In genomic region chr9:33030285-33030684, GRCh38 we compare ENCODE assay signal across 29 cellular contexts. TPM values are rescaled to one million over a fixed set of nuclear protein-coding genes. Genes with fewer than 3 reads are reported as not detected.
DNase-seq lines count a peak whose midpoint lies in the region; ATAC-seq, FAIRE-seq and TF ChIP-seq lines count a peak whose summit lies in the region.
"Had no signal": no experiment of that assay in that cellular context is flagged by ENCODE, and none has a peak within 500 bp of the region (broad histone marks: within the 10 kb centered on the region; RNA-seq: fewer than 3 reads in every experiment).

No MANE protein-coding gene starts in this region.

- TF ChIP-seq POLR2A in A549 (IDR thresholded peaks at IDR 0.05; ENCODE audit: low read length): no peak

- H3K9me3 ChIP-seq in A549: no peaks in the 10 kb centered on the region
- H3K9me3 ChIP-seq: left lung, prostate gland had no signal

- intact Hi-C loops in CD14-positive monocyte (cut with micrococcal nuclease): no loop called here
- intact Hi-C loops in head of caudate nucleus (cut with DNase I): no loop called here

- H3K36me3 Mint-ChIP-seq in CD14-positive monocyte: peaks cover 66 to 71% of the 10 kb centered on the region in 2 donors
- H3K36me3 Mint-ChIP-seq in activated naive CD8-positive, alpha-beta T cell treated with anti-CD3 and anti-CD28 coated beads for 36 hours: peaks cover 76% of the 10 kb centered on the region
- H3K36me3 Mint-ChIP-seq in naive thymus-derived CD8-positive, alpha-beta T cell: peaks cover 4 to 96% (median 36%) of the 10 kb centered on the region in 3 donors

- POLR2A ChIA-PET in A549 (lab: Yijun Ruan, JAX): no interaction called here
- POLR2A ChIA-PET in naive thymus-derived CD8-positive, alpha-beta T cell (lab: Charles Lee): interaction anchor here (0.8 kb wide), 1 partner anchor 24 kb away, joined by 3 read pairs; no protein-coding TSS in a partner anchor

- TF ChIP-seq CTCF in A549 (IDR thresholded peaks at IDR 0.05) (no peak), CD14-positive monocyte (IDR thresholded peaks at IDR 0.05) (no peak)

- no peak for TF ChIP-seq EP300 in A549 (IDR thresholded peaks at IDR 0.05)

- FAIRE-seq in A549 (lab: Jason Lieb, UNC): no peak
- FAIRE-seq: islet of Langerhans had no signal

- no peak overlapping the region for H3K27ac ChIP-seq in A549

- H3K9me3 Mint-ChIP-seq in CD14-positive monocyte: peaks cover 0 to 3% (median 0%) of the 10 kb centered on the region in 7 donors
- no peaks in the 10 kb centered on the region for H3K9me3 Mint-ChIP-seq in activated naive CD8-positive, alpha-beta T cell treated with anti-CD3 and anti-CD28 coated beads for 36 hours
- H3K9me3 Mint-ChIP-seq in naive thymus-derived CD8-positive, alpha-beta T cell: no peaks in the 10 kb centered on the region
- H3K9me3 Mint-ChIP-seq: activated CD4-positive, alpha-beta T cell treated with anti-CD3 and anti-CD28 coated beads, Interleukin-2, amount 10 ng/mL, durations not matched to agents 7 days and 5 days; dendritic cell treated with granulocyte-macrophage colony-stimulating factor and Interleukin-4, amounts not matched to agents 40 ng/mL and 50 ng/mL, for 4 days; endodermal cell; IgD-negative memory B cell had no signal

- no peak overlapping the region for H3K4me3 Mint-ChIP-seq in CD14-positive monocyte
- peak overlapping the region; percentile 62 for H3K4me3 Mint-ChIP-seq in activated naive CD8-positive, alpha-beta T cell treated with anti-CD3 and anti-CD28 coated beads for 36 hours
- peak overlapping the region in 3 of 10 donors; percentile 21 to 34 (median 22) for H3K4me3 Mint-ChIP-seq in naive thymus-derived CD8-positive, alpha-beta T cell
- H3K4me3 Mint-ChIP-seq: dendritic cell treated with granulocyte-macrophage colony-stimulating factor and Interleukin-4, amounts not matched to agents 40 ng/mL and 50 ng/mL, for 4 days; endodermal cell had no signal

- H3K4me1 Mint-ChIP-seq in CD14-positive monocyte: peaks cover 42% of the 10 kb centered on the region
- peaks cover 58% of the 10 kb centered on the region for H3K4me1 Mint-ChIP-seq in activated naive CD8-positive, alpha-beta T cell treated with anti-CD3 and anti-CD28 coated beads for 36 hours
- peaks cover 28 to 72% (median 68%) of the 10 kb centered on the region in 4 donors for H3K4me1 Mint-ChIP-seq in naive thymus-derived CD8-positive, alpha-beta T cell

- CTCF ChIA-PET in A549 (lab: Yijun Ruan, JAX): interaction anchor here (0.8 to 7.1 kb wide), 2 partner anchors 11 to 651 kb away, joined by 3 to 59 read pairs; no protein-coding TSS in a partner anchor

- no peak for DNase-seq in A549 (ENCODE audit: low read depth in 1 of 2, low spot score in 1 of 2)
- no peak for DNase-seq in CD14-positive monocyte (ENCODE audit: low spot score)
- no peak for DNase-seq in activated naive CD8-positive, alpha-beta T cell treated with anti-CD3 and anti-CD28 coated beads for 36 hours
- no peak for DNase-seq in naive thymus-derived CD8-positive, alpha-beta T cell
- no peak for DNase-seq in head of caudate nucleus
- no peak for DNase-seq in iPS-NIHi11 (ENCODE audit: low spot score)
- DNase-seq: activated CD4-positive, alpha-beta T cell treated with anti-CD3 and anti-CD28 coated beads, Interleukin-2, amount 10 ng/mL, durations not matched to agents 7 days and 5 days; C1 segment of cervical spinal cord; central memory CD4-positive, alpha-beta T cell; DMS79 treated with DMSO at 0.1 percent for 48 hours; endodermal cell; GF-D8; glutamatergic neuron; left lung; mesenchymal stem cell; NCI-H1105; NCI-H187 treated with DMSO at 0.1 percent for 48 hours; NCI-H2171; NCI-H510A; stimulated activated CD4-positive, alpha-beta T cell treated with anti-CD3 and anti-CD28 coated beads, Interleukin-4, amount 100 ng/mL, for 24 hours; substantia nigra; T1000 had no signal

- peak overlapping the region; percentile 97 for H3K4me2 ChIP-seq in A549

- H3K4me1 ChIP-seq in A549: peaks cover 67% of the 10 kb centered on the region

- WGBS in A549 (ENCODE audit: missing lambda C conversion rate): 85% methylated on average over 5 of the region's 5 CpGs

- ATAC-seq in A549 (no peak), GM18519 (IDR thresholded peaks at IDR 0.05; ENCODE audit: low FRiP score, unreplicated experiment) (no peak)
- ATAC-seq in naive thymus-derived CD8-positive, alpha-beta T cell: no peak
- ATAC-seq: HCT116, left lung, sciatic nerve had no signal

- TF ChIP-seq RAD21 in A549 (conservative IDR thresholded peaks at IDR 0.05 in 1 of 2, IDR thresholded peaks at IDR 0.05 in 1 of 2): no peak

- no peaks in the 10 kb centered on the region for H3K27me3 Mint-ChIP-seq in CD14-positive monocyte (ENCODE audit: low read depth in 3 of 3)
- no peaks in the 10 kb centered on the region for H3K27me3 Mint-ChIP-seq in activated naive CD8-positive, alpha-beta T cell treated with anti-CD3 and anti-CD28 coated beads for 36 hours
- H3K27me3 Mint-ChIP-seq in naive thymus-derived CD8-positive, alpha-beta T cell: no peaks in the 10 kb centered on the region
- H3K27me3 Mint-ChIP-seq: activated CD4-positive, alpha-beta T cell treated with anti-CD3 and anti-CD28 coated beads, Interleukin-2, amount 10 ng/mL, durations not matched to agents 7 days and 5 days; dendritic cell treated with granulocyte-macrophage colony-stimulating factor and Interleukin-4, amounts not matched to agents 40 ng/mL and 50 ng/mL, for 4 days; IgD-negative memory B cell had no signal

- peak overlapping the region in 6 of 7 donors; percentile 5 to 90 (median 62) for H3K27ac Mint-ChIP-seq in CD14-positive monocyte
- H3K27ac Mint-ChIP-seq in activated naive CD8-positive, alpha-beta T cell treated with anti-CD3 and anti-CD28 coated beads for 36 hours: peak overlapping the region; percentile 70
- peak overlapping the region in 6 of 10 donors; percentile 23 to 80 (median 64) for H3K27ac Mint-ChIP-seq in naive thymus-derived CD8-positive, alpha-beta T cell
- H3K27ac Mint-ChIP-seq: dendritic cell treated with granulocyte-macrophage colony-stimulating factor and Interleukin-4, amounts not matched to agents 40 ng/mL and 50 ng/mL, for 4 days; endodermal cell had no signal

- no peak overlapping the region for H3K4me3 ChIP-seq in A549
- H3K4me3 ChIP-seq: left lung, prostate gland had no signal

TF ChIP-seq in A549, 52 proteins besides CTCF, POLR2A, EP300 and RAD21 (continues in another document):
- TF ChIP-seq, protein P1, sequence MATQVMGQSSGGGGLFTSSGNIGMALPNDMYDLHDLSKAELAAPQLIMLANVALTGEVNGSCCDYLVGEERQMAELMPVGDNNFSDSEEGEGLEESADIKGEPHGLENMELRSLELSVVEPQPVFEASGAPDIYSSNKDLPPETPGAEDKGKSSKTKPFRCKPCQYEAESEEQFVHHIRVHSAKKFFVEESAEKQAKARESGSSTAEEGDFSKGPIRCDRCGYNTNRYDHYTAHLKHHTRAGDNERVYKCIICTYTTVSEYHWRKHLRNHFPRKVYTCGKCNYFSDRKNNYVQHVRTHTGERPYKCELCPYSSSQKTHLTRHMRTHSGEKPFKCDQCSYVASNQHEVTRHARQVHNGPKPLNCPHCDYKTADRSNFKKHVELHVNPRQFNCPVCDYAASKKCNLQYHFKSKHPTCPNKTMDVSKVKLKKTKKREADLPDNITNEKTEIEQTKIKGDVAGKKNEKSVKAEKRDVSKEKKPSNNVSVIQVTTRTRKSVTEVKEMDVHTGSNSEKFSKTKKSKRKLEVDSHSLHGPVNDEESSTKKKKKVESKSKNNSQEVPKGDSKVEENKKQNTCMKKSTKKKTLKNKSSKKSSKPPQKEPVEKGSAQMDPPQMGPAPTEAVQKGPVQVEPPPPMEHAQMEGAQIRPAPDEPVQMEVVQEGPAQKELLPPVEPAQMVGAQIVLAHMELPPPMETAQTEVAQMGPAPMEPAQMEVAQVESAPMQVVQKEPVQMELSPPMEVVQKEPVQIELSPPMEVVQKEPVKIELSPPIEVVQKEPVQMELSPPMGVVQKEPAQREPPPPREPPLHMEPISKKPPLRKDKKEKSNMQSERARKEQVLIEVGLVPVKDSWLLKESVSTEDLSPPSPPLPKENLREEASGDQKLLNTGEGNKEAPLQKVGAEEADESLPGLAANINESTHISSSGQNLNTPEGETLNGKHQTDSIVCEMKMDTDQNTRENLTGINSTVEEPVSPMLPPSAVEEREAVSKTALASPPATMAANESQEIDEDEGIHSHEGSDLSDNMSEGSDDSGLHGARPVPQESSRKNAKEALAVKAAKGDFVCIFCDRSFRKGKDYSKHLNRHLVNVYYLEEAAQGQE (IDR thresholded peaks at IDR 0.05): peak; percentile 78

RNA-seq across cellular contexts. Expression of gene DNAJA1, which starts 5.2 kb away (rescaled TPM):
- polyA plus RNA-seq in A549 (2011; rRNA removed) (241 and 258 TPM in 2 replicates), A549 (2017; fragmentation: RNase III; extraction: RNeasy Plus Mini Kit Qiagen cat#74134 plus additional on column Dnase treatment) (357 to 421 TPM (median 410 TPM) in 3 replicates), CD14-positive monocyte (10 to 100 TPM; 73.3 to 93.6 TPM)
- polyA plus RNA-seq in A549 (2012; cell fraction: cytosol; rRNA removed): 107 and 140 TPM in 2 replicates
- 48.1 and 57.9 TPM in 2 replicates for polyA plus RNA-seq in A549 (2012; cell fraction: nucleus; rRNA removed)
- 117 and 130 TPM in 2 replicates for polyA minus RNA-seq in A549 (2011; rRNA and poly(A)+ RNA removed)
- 100 to 1,000 TPM; 222 to 223 TPM for total RNA-seq in activated naive CD8-positive, alpha-beta T cell treated with anti-CD3 and anti-CD28 coated beads for 36 hours
- total RNA-seq in naive thymus-derived CD8-positive, alpha-beta T cell: 10 to 100 TPM; 70.7 to 71.3 TPM
- polyA plus RNA-seq in naive thymus-derived CD8-positive, alpha-beta T cell: 100 to 1,000 TPM in 1 of 3 donors, 10 to 100 TPM in 2; 62.8 to 101 (median 70.7) TPM

RNA-seq across cellular contexts. Expression of gene APTX, which starts 28.9 kb away (rescaled TPM):
- 51.1 and 69.6 TPM in 2 replicates for polyA plus RNA-seq in A549 (2011; rRNA removed)
- 20.9 and 21.6 TPM in 2 replicates for polyA plus RNA-seq in A549 (2012; cell fraction: cytosol; rRNA removed)
- 10.7 and 22.0 TPM in 2 replicates for polyA plus RNA-seq in A549 (2012; cell fraction: nucleus; rRNA removed)
- polyA plus RNA-seq in A549 (2017; fragmentation: RNase III; extraction: RNeasy Plus Mini Kit Qiagen cat#74134 plus additional on column Dnase treatment): 47.0 to 54.1 TPM (median 47.7 TPM) in 3 replicates
- 25.0 and 28.5 TPM in 2 replicates for polyA minus RNA-seq in A549 (2011; rRNA and poly(A)+ RNA removed)
- 10 to 100 TPM; 17.9 to 20.9 TPM for polyA plus RNA-seq in CD14-positive monocyte
- 10 to 100 TPM; 55.4 to 59.1 TPM for total RNA-seq in activated naive CD8-positive, alpha-beta T cell treated with anti-CD3 and anti-CD28 coated beads for 36 hours
- 10 to 100 TPM; 21.7 to 25.2 TPM for total RNA-seq in naive thymus-derived CD8-positive, alpha-beta T cell
- 10 to 100 TPM; 24.7 to 26.4 (median 25.3) TPM for polyA plus RNA-seq in naive thymus-derived CD8-positive, alpha-beta T cell

RNA-seq across cellular contexts. Expression of gene SMU1, which starts 46.2 kb away (rescaled TPM):
- 25.3 and 26.0 TPM in 2 replicates for polyA plus RNA-seq in A549 (2011; rRNA removed)
- 8.5 and 10.5 TPM in 2 replicates for polyA plus RNA-seq in A549 (2012; cell fraction: cytosol; rRNA removed)
- polyA plus RNA-seq in A549 (2012; cell fraction: nucleus; rRNA removed): 4.8 and 6.9 TPM in 2 replicates
- polyA plus RNA-seq in A549 (2017; fragmentation: RNase III; extraction: RNeasy Plus Mini Kit Qiagen cat#74134 plus additional on column Dnase treatment): 25.0 to 26.5 TPM (median 25.6 TPM) in 3 replicates
- 17.4 and 18.3 TPM in 2 replicates for polyA minus RNA-seq in A549 (2011; rRNA and poly(A)+ RNA removed)
- 10 to 100 TPM; 19.3 to 21.7 TPM for polyA plus RNA-seq in CD14-positive monocyte
- 10 to 100 TPM; 27.0 to 28.9 TPM for total RNA-seq in activated naive CD8-positive, alpha-beta T cell treated with anti-CD3 and anti-CD28 coated beads for 36 hours
- total RNA-seq in naive thymus-derived CD8-positive, alpha-beta T cell: 10 to 100 TPM; 29.5 to 30.9 TPM
- polyA plus RNA-seq in naive thymus-derived CD8-positive, alpha-beta T cell: 10 to 100 TPM; 19.5 to 24.3 (median 23.7) TPM
